Comparison of ENCODE assay signal across 1 cellular context in genomic region chr13:93249259-93249917, GRCh38.
TF ChIP-seq lines count a peak whose summit lies in the region.

No MANE protein-coding gene starts in this region.

TF ChIP-seq in HEK293, 187 proteins besides CTCF, POLR2A, EP300 and RAD21 (continued from another document):
- TF ChIP-seq PRDM2 (tag by site-specific recombination; IDR thresholded peaks at IDR 0.05; ENCODE audit: borderline replicate concordance) (no peak), ZNF184 (tag by site-specific recombination; IDR thresholded peaks at IDR 0.05) (peak; percentile 34; the same call in 1 of the 2 replicates), ZBTB49 (tag by site-specific recombination; IDR thresholded peaks at IDR 0.05; ENCODE audit: low read depth) (no peak), PRDM6 (tag by site-specific recombination; IDR thresholded peaks at IDR 0.05) (peak; percentile 89), YY1 (tag by site-specific recombination; IDR thresholded peaks at IDR 0.05) (0 out of 2 replicates have a peak, but pooled peaks have one; percentile 22), PRDM1 (tag by site-specific recombination; IDR thresholded peaks at IDR 0.05) (peak; percentile 65), BCL6B (tag by site-specific recombination; IDR thresholded peaks at IDR 0.05) (0 out of 2 replicates have a peak, but pooled peaks have one; percentile 23), ZBTB7A (tag by site-specific recombination; IDR thresholded peaks at IDR 0.05; ENCODE audit: low read depth) (no peak), ZNF544 (tag by site-specific recombination; IDR thresholded peaks at IDR 0.05) (no peak), ZNF221 (tag by site-specific recombination; IDR thresholded peaks at IDR 0.05; ENCODE audit: borderline replicate concordance) (no peak), IKZF3 (tag by site-specific recombination; IDR thresholded peaks at IDR 0.05) (peak; percentile 33; the same call in 1 of the 2 replicates), SETDB1 (IDR thresholded peaks at IDR 0.05; ENCODE audit: insufficient read length, low read length) (peak; percentile 73), ZNF274 (IDR thresholded peaks at IDR 0.05; ENCODE audit: low read length) (no peak), ZNF274 (tag by site-specific recombination; IDR thresholded peaks at IDR 0.05; ENCODE audit: borderline replicate concordance) (no peak), ZNF133 (tag by site-specific recombination; IDR thresholded peaks at IDR 0.05) (peak; percentile 85)
